ENCODE assay signal across 8 cellular contexts in the genomic region with DNA sequence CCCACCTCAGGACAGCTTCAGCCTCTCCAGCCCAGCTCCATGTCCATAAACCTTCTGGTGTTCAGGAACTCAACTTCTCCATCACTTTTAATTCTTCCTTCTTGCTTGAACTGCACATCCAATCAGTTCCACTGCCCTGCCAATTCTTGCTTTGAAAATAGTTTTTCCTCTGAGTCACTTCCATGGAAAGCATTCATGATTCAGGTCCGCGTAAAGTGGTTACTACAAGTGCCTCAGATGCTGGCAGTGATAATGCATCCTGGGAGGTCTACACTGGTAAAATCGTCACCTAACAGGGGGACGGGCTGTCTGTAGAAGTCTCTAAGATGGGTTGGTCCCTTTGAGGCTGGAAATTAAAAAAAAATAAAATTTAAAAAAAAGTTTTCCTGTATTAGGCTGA. TPM values are rescaled to one million over a fixed set of nuclear protein-coding genes. Genes with fewer than 3 reads are reported as not detected.
DNase-seq lines count a peak whose midpoint lies in the region; ATAC-seq and TF ChIP-seq lines count a peak whose summit lies in the region.
"Had no signal": no experiment of that assay in that cellular context is flagged by ENCODE, and none has a peak within 500 bp of the region (broad histone marks: within the 10 kb centered on the region; RNA-seq: fewer than 3 reads in every experiment).

No MANE protein-coding gene starts in this region.

- intact Hi-C loops in PC-9 (cut with micrococcal nuclease; ENCODE audit: unreplicated experiment) = no loop called here

- H4K20me1 ChIP-seq in PC-9 (ENCODE audit: insufficient read depth) = no peaks in the 10 kb centered on the region

- H3F3A ChIP-seq in PC-9 (ENCODE audit: insufficient read depth, low read depth) = no peaks in the 10 kb centered on the region

- BruUV-seq in PC-9 (replicated peaks; lab: Mats Ljungman, UMichigan) = no TSS peak

- no peaks in the 10 kb centered on the region for H3K36me3 ChIP-seq in PC-9 (ENCODE audit: low read depth)

- POLR2A ChIA-PET in PC-9 (lab: Charles Lee; ENCODE audit: unreplicated experiment) = interaction anchor here (0.7 kb wide), 1 partner anchor 173 kb away, joined by 10 read pairs; no protein-coding TSS in a partner anchor

- H3K4me2 ChIP-seq in PC-9 = no peak overlapping the region

- H3K4me3 ChIP-seq in choroid plexus epithelial cell (ENCODE audit: low read depth, low read length) (no peak overlapping the region), PC-9 (no peak overlapping the region)
- H3K4me3 ChIP-seq: testis had no signal

- CTCF ChIA-PET in PC-9 (lab: Charles Lee) = interaction anchor here (0.8 kb wide), 1 partner anchor 130 kb away, joined by 3 read pairs; no protein-coding TSS in a partner anchor

- H3K9me2 ChIP-seq in PC-9 (ENCODE audit: insufficient read depth) = no peaks in the 10 kb centered on the region

- H3K4me1 ChIP-seq in PC-9 (replicated peaks; ENCODE audit: insufficient read depth) = no peaks in the 10 kb centered on the region; the same call in 1 of the 2 replicates
- H3K4me1 ChIP-seq: testis had no signal

- no peak overlapping the region; the same call in 1 of the 2 replicates for H3K27ac ChIP-seq in PC-9
- H3K27ac ChIP-seq: testis had no signal

- no peak overlapping the region for H2AFZ ChIP-seq in PC-9

- H3K9me3 ChIP-seq in PC-9 (ENCODE audit: insufficient read depth, low read depth) = no peaks in the 10 kb centered on the region
- H3K9me3 ChIP-seq: testis had no signal

- DNase-seq in GM04503 (ENCODE audit: low read depth) (peak; percentile 52), RKO (ENCODE audit: low spot score) (peak; percentile 65), choroid plexus epithelial cell (ENCODE audit: low read depth) (peak; percentile 75), renal cortical epithelial cell (ENCODE audit: low read depth) (peak; percentile 40), NCI-H2081 treated with DMSO at 0.1 percent for 48 hours (lab: John Stamatoyannopoulos, UW) (no peak), PC-9 (no peak)
- DNase-seq: testis had no signal

- ATAC-seq in HG03108 (IDR thresholded peaks at IDR 0.05; ENCODE audit: unreplicated experiment) = no peak

- H3K27me3 ChIP-seq in PC-9 (ENCODE audit: insufficient read depth, low read depth) = no peaks in the 10 kb centered on the region
- H3K27me3 ChIP-seq: testis had no signal

- TF ChIP-seq CTCF in choroid plexus epithelial cell (conservative IDR thresholded peaks at IDR 0.05; ENCODE audit: low read depth, low read length) (no peak), PC-9 (conservative IDR thresholded peaks at IDR 0.05) (no peak)

- H3K79me2 ChIP-seq in PC-9 (ENCODE audit: low read depth) = no peaks in the 10 kb centered on the region

RNA-seq across cellular contexts. Expression of a gene that starts 25.9 kb away (rescaled TPM):
- total RNA-seq in renal cortical epithelial cell (82.0 and 113 TPM in 2 replicates), PC-9 (2021) (6.2 and 7.2 TPM in 2 replicates)

RNA-seq across cellular contexts. Expression of a gene that starts 27.9 kb away (rescaled TPM):
- total RNA-seq in renal cortical epithelial cell (0.50 and 2.3 TPM in 2 replicates), PC-9 (2021) (not detected in 2 replicates)

Comparison
In these comparisons a context has a peak if more than half of its experiments do, and no peak if none do; other contexts are left out.
1. DNase-seq: peak in GM04503 (single experiment), RKO (single experiment), choroid plexus epithelial cell (single experiment) and renal cortical epithelial cell (single experiment); none in NCI-H2081 treated with DMSO at 0.1 percent for 48 hours (single experiment) and PC-9 (0 of 2).
2. RNA of a gene that starts 25.9 kb away (total RNA-seq): 82.0 to 113 TPM in renal cortical epithelial cell; 6.2 to 7.2 TPM in PC-9; every median in the first group is over 10 times any median in the second.